In genomic region chr10:118209215-118209614, GRCh38 we compare ENCODE assay signal across 28 cellular contexts.
DNase-seq lines count a peak whose midpoint lies in the region; ATAC-seq, FAIRE-seq and TF ChIP-seq lines count a peak whose summit lies in the region.
"Had no signal": no experiment of that assay in that cellular context is flagged by ENCODE, and none has a peak within 500 bp of the region (broad histone marks: within the 10 kb centered on the region; RNA-seq: fewer than 3 reads in every experiment).

No MANE protein-coding gene starts in this region.

- no peak overlapping the region for H3K4me3 Mint-ChIP-seq in endodermal cell
- H3K4me3 Mint-ChIP-seq: activated naive CD4-positive, alpha-beta T cell treated with anti-CD3 and anti-CD28 coated beads, Interleukin-2, amount 10 ng/mL, durations not matched to agents 7 days and 5 days; activated T-helper 1 cell treated with anti-CD3 and anti-CD28 coated beads, Interleukin-12 subunit alpha, Interleukin-12 subunit beta, Interleukin-2, Interleukin-4 antibody, amounts not matched to agents 30 ng/mL and 10 ng/mL and 1 ng/mL, durations not matched to agents 14 hours and 24 hours and 36 hours; stimulated activated naive CD8-positive, alpha-beta T cell treated with anti-CD3 and anti-CD28 coated beads, Interleukin-15, amount 100 ng/mL, for 72 hours had no signal

- POLR2A ChIA-PET in HepG2 (lab: Yijun Ruan, JAX) = no interaction called here

- H2AFZ ChIP-seq in HepG2 (ENCODE audit: low read length) = no peak overlapping the region
- H2AFZ ChIP-seq: hepatocyte had no signal

- TF ChIP-seq CTCF in HepG2 (CRISPR knock-in tag; IDR thresholded peaks at IDR 0.05) (no peak), right lobe of liver (IDR thresholded peaks at IDR 0.05) (no peak), endodermal cell (conservative IDR thresholded peaks at IDR 0.05) (no peak), uterus (IDR thresholded peaks at IDR 0.05) (no peak), kidney (IDR thresholded peaks at IDR 0.05; ENCODE audit: borderline replicate concordance, extremely low read depth, insufficient read depth) (no peak)

- H3K9ac ChIP-seq in HepG2 (ENCODE audit: insufficient read depth, low read depth, low read length) (no peak overlapping the region), endodermal cell (ENCODE audit: extremely low read depth, low read length, poor library complexity, severe bottlenecking) (no peak overlapping the region), kidney (ENCODE audit: low read length in 2 of 2) (no peak overlapping the region)

- no peak overlapping the region for H3K4me2 ChIP-seq in HepG2 (ENCODE audit: low read depth, low read length)
- H3K4me2 ChIP-seq: hepatocyte had no signal

- FAIRE-seq in HepG2 (lab: Jason Lieb, UNC) = no peak
- FAIRE-seq in kidney (lab: Jason Lieb, UNC) = no peak
- FAIRE-seq: A204.1, GM19239 had no signal

- H3K27ac ChIP-seq in HepG2 (ENCODE audit: extremely low read length, insufficient read depth, low read length) = no peak overlapping the region
- no peak overlapping the region for H3K27ac ChIP-seq in right lobe of liver
- H3K27ac ChIP-seq in endodermal cell (ENCODE audit: low read depth, low read length) = peak overlapping the region; percentile 28
- no peak overlapping the region for H3K27ac ChIP-seq in uterus
- H3K27ac ChIP-seq in kidney (ENCODE audit: low read depth in 2 of 2, low read length in 2 of 2) = no peak overlapping the region
- H3K27ac ChIP-seq: hepatocyte, psoas muscle, transverse colon had no signal

- CTCF ChIA-PET in HepG2 (lab: Yijun Ruan, JAX; ENCODE audit: low intra/inter-chr PET ratio, low total read pairs) = no interaction called here

- no peaks in the 10 kb centered on the region for H3K9me3 Mint-ChIP-seq in endodermal cell
- H3K9me3 Mint-ChIP-seq: activated naive CD4-positive, alpha-beta T cell treated with anti-CD3 and anti-CD28 coated beads, Interleukin-2, amount 10 ng/mL, durations not matched to agents 7 days and 5 days; activated T-helper 1 cell treated with anti-CD3 and anti-CD28 coated beads, Interleukin-12 subunit alpha, Interleukin-12 subunit beta, Interleukin-2, Interleukin-4 antibody, amounts not matched to agents 30 ng/mL and 10 ng/mL and 1 ng/mL, durations not matched to agents 14 hours and 24 hours and 36 hours; stimulated activated naive CD8-positive, alpha-beta T cell treated with anti-CD3 and anti-CD28 coated beads, Interleukin-15, amount 100 ng/mL, for 72 hours had no signal

- DNase-seq in HepG2 (ENCODE audit: low spot score) (peak; percentile 45), right lobe of liver (no peak), endodermal cell (no peak), midbrain (lab: John Stamatoyannopoulos, UW) (peak; percentile 63), superior temporal gyrus (ENCODE audit: extremely low spot score) (peak; percentile 78), uterus (no peak), kidney (no peak)
- DNase-seq: activated CD4-positive, alpha-beta T cell treated with anti-CD3 and anti-CD28 coated beads, Interleukin-2, amount 50 U/mL, for 48 hours; activated CD4-positive, CD25-positive, alpha-beta regulatory T cell; activated CD8-positive, alpha-beta memory T cell treated with anti-CD3 and anti-CD28 coated beads, Interleukin-2, amount 50 U/mL, for 4 hours; activated naive CD4-positive, alpha-beta T cell treated with anti-CD3 and anti-CD28 coated beads, Interleukin-2, amount 10 ng/mL, durations not matched to agents 7 days and 5 days; AML-193; effector memory CD4-positive, alpha-beta T cell; foreskin fibroblast; GF-D8; NCI-H1105; NCI-H2029 treated with DMSO at 0.1 percent for 48 hours; psoas muscle; SIG-M5; stimulated activated naive CD8-positive, alpha-beta T cell treated with anti-CD3 and anti-CD28 coated beads, Interleukin-15, amount 100 ng/mL, for 72 hours; transverse colon had no signal

- H3K4me3 ChIP-seq in HepG2 (replicated peaks in 1 of 3; ENCODE audit: insufficient read depth in 1 of 3, low read depth in 2 of 3, low read length in 3 of 3) (no peak overlapping the region), right lobe of liver (no peak overlapping the region), endodermal cell (ENCODE audit: low read length) (no peak overlapping the region), uterus (no peak overlapping the region), kidney (ENCODE audit: low read length in 2 of 2) (no peak overlapping the region)
- H3K4me3 ChIP-seq: HAP-1, hepatocyte, psoas muscle, transverse colon had no signal

- no peaks in the 10 kb centered on the region for H3K9me3 ChIP-seq in HepG2 (ENCODE audit: low read length)
- H3K9me3 ChIP-seq in right lobe of liver = no peaks in the 10 kb centered on the region
- no peaks in the 10 kb centered on the region for H3K9me3 ChIP-seq in endodermal cell (ENCODE audit: control insufficient read depth, low read length)
- H3K9me3 ChIP-seq in uterus = no peaks in the 10 kb centered on the region
- H3K9me3 ChIP-seq in kidney (ENCODE audit: control insufficient read depth in 1 of 2, low read length in 2 of 2) = no peaks in the 10 kb centered on the region
- H3K9me3 ChIP-seq: HAP-1, psoas muscle, transverse colon had no signal

- in situ Hi-C loops in HepG2 (cut with HindIII; ENCODE audit: extremely low pct_ligation_motif_present, low pct_unique_long_range_greater_than_20kb) = no loop called here

- no TSS peak for BruUV-seq in HepG2 (replicated peaks; lab: Mats Ljungman, UMichigan)

- ATAC-seq in HepG2 (peak; percentile 85), right lobe of liver (no peak), HG02588 (IDR thresholded peaks at IDR 0.05; ENCODE audit: unreplicated experiment) (no peak)
- ATAC-seq: Panc1; psoas muscle; stimulated activated naive CD8-positive, alpha-beta T cell treated with anti-CD3 and anti-CD28 coated beads, Interleukin-15, amount 100 ng/mL, for 72 hours had no signal

- H3K27ac Mint-ChIP-seq in endodermal cell = no peak overlapping the region
- H3K27ac Mint-ChIP-seq: activated naive CD4-positive, alpha-beta T cell treated with anti-CD3 and anti-CD28 coated beads, Interleukin-2, amount 10 ng/mL, durations not matched to agents 7 days and 5 days; activated T-helper 1 cell treated with anti-CD3 and anti-CD28 coated beads, Interleukin-12 subunit alpha, Interleukin-12 subunit beta, Interleukin-2, Interleukin-4 antibody, amounts not matched to agents 30 ng/mL and 10 ng/mL and 1 ng/mL, durations not matched to agents 14 hours and 24 hours and 36 hours; stimulated activated naive CD8-positive, alpha-beta T cell treated with anti-CD3 and anti-CD28 coated beads, Interleukin-15, amount 100 ng/mL, for 72 hours had no signal

- no peaks in the 10 kb centered on the region for H3K79me2 ChIP-seq in HepG2 (ENCODE audit: insufficient read depth, low read length)
- H3K79me2 ChIP-seq: hepatocyte had no signal

- TF ChIP-seq POLR2A in HepG2 (IDR thresholded peaks at IDR 0.05; ENCODE audit: insufficient read depth in 1 of 2, low read depth in 2 of 2, low read length in 2 of 2) (no peak), right lobe of liver (IDR thresholded peaks at IDR 0.05) (no peak), uterus (IDR thresholded peaks at IDR 0.05) (no peak)

- H3K36me3 Mint-ChIP-seq in endodermal cell (ENCODE audit: low read depth) = no peaks in the 10 kb centered on the region
- H3K36me3 Mint-ChIP-seq: activated naive CD4-positive, alpha-beta T cell treated with anti-CD3 and anti-CD28 coated beads, Interleukin-2, amount 10 ng/mL, durations not matched to agents 7 days and 5 days had no signal

- 0% methylated on average over 4 of the region's 4 CpGs for WGBS in HepG2 (ENCODE audit: low lambda C conversion rate)
- no CpG with 5 or more reads among the region's 4 CpGs for WGBS in right lobe of liver (ENCODE audit: insufficient coverage, low coverage, low lambda C conversion rate, missing lambda C conversion rate)
- WGBS in endodermal cell (ENCODE audit: insufficient coverage in 1 of 2, insufficient read length in 1 of 2), 2 experiments = 76 to 96% methylated on average over 2 to 4 of the region's 4 CpGs

- TF ChIP-seq RAD21 in HepG2 (CRISPR knock-in tag; IDR thresholded peaks at IDR 0.05) = no peak

- TF ChIP-seq EP300 in HepG2 (IDR thresholded peaks at IDR 0.05; ENCODE audit: low read depth in 2 of 2, low read length in 2 of 2) (no peak), HepG2 (CRISPR knock-in tag; IDR thresholded peaks at IDR 0.05; ENCODE audit: borderline replicate concordance) (no peak)

- H3K4me1 ChIP-seq in HepG2 (ENCODE audit: insufficient read depth, low read length) (peaks cover 16% of the 10 kb centered on the region), right lobe of liver (no peaks in the 10 kb centered on the region), endodermal cell (ENCODE audit: control insufficient read depth, insufficient read depth, low read length) (peaks cover 2% of the 10 kb centered on the region), uterus (no peaks in the 10 kb centered on the region), kidney (ENCODE audit: control insufficient read depth in 1 of 2, insufficient read depth in 1 of 2, low read depth in 1 of 2, low read length in 2 of 2) (no peaks in the 10 kb centered on the region)
- H3K4me1 ChIP-seq: psoas muscle had no signal

- peaks cover 19% of the 10 kb centered on the region for H3K4me1 Mint-ChIP-seq in endodermal cell
- H3K4me1 Mint-ChIP-seq: activated naive CD4-positive, alpha-beta T cell treated with anti-CD3 and anti-CD28 coated beads, Interleukin-2, amount 10 ng/mL, durations not matched to agents 7 days and 5 days; stimulated activated naive CD8-positive, alpha-beta T cell treated with anti-CD3 and anti-CD28 coated beads, Interleukin-15, amount 100 ng/mL, for 72 hours had no signal

- no peaks in the 10 kb centered on the region for H4K20me1 ChIP-seq in HepG2 (ENCODE audit: insufficient read depth, low read length)

- peaks cover 1% of the 10 kb centered on the region for H3K27me3 Mint-ChIP-seq in endodermal cell (ENCODE audit: insufficient read depth)

- intact Hi-C loops in HepG2 (cut with micrococcal nuclease; ENCODE audit: unreplicated experiment) (no loop called here), right lobe of liver (cut with DNase I) (no loop called here), uterus (cut with DNase I; ENCODE audit: low total_unique reads) (no loop called here), kidney (cut with DNase I) (no loop called here)

- H3K27me3 ChIP-seq in HepG2 (ENCODE audit: control insufficient read depth in 1 of 2, insufficient read depth in 2 of 2, low read length in 2 of 2) (no peaks in the 10 kb centered on the region), right lobe of liver (no peaks in the 10 kb centered on the region), endodermal cell (ENCODE audit: control insufficient read depth, insufficient read depth, low read length, poor library complexity, severe bottlenecking) (no peaks in the 10 kb centered on the region), uterus (no peaks in the 10 kb centered on the region)
- H3K27me3 ChIP-seq: hepatocyte, transverse colon had no signal

- H3K36me3 ChIP-seq in HepG2 (replicated peaks in 1 of 2; ENCODE audit: control insufficient read depth in 1 of 2, insufficient read depth in 2 of 2, low read length in 2 of 2) (no peaks in the 10 kb centered on the region), right lobe of liver (no peaks in the 10 kb centered on the region), endodermal cell (ENCODE audit: control insufficient read depth, insufficient read depth, low read length) (no peaks in the 10 kb centered on the region), uterus (no peaks in the 10 kb centered on the region), kidney (ENCODE audit: control insufficient read depth in 1 of 2, insufficient read depth in 2 of 2, low read length in 2 of 2) (no peaks in the 10 kb centered on the region)
- H3K36me3 ChIP-seq: HAP-1, transverse colon had no signal

Comparison
In these comparisons a context has a peak if more than half of its experiments do, and no peak if none do; other contexts are left out.
1. DNase-seq: peak in HepG2 (single experiment), midbrain (single experiment) and superior temporal gyrus (single experiment); none in right lobe of liver (0 of 3), endodermal cell (single experiment), uterus (0 of 2) and kidney (single experiment).